1 cellular context compared by ENCODE assay signal in genomic region chr19:17538684-17539287, GRCh38.
TF ChIP-seq lines count a peak whose summit lies in the region.

No MANE protein-coding gene starts in this region.

TF ChIP-seq in HepG2, 621 proteins besides CTCF, POLR2A, EP300 and RAD21 (continued from another document):
- TF ChIP-seq ZNF512 (CRISPR knock-in tag; IDR thresholded peaks at IDR 0.05) (peak; percentile 89; the same call in 1 of the 2 replicates), ZNF891 (CRISPR knock-in tag; IDR thresholded peaks at IDR 0.05) (no peak), MEIS2 (CRISPR knock-in tag; IDR thresholded peaks at IDR 0.05) (no peak), BORCS8-MEF2B (CRISPR knock-in tag; IDR thresholded peaks at IDR 0.05) (no peak), ZNF343 (CRISPR knock-in tag; IDR thresholded peaks at IDR 0.05) (0 out of 2 replicates have a peak, but pooled peaks have one; percentile 11), GLI4 (CRISPR knock-in tag; IDR thresholded peaks at IDR 0.05; ENCODE audit: borderline replicate concordance) (0 out of 2 replicates have a peak, but pooled peaks have one; percentile 24), TGIF2 (CRISPR knock-in tag; IDR thresholded peaks at IDR 0.05) (no peak), ARHGAP35 (CRISPR knock-in tag; IDR thresholded peaks at IDR 0.05; ENCODE audit: borderline replicate concordance) (no peak), GABPA (IDR thresholded peaks at IDR 0.05; ENCODE audit: low read depth, low read length) (no peak), GABPA (CRISPR knock-in tag; IDR thresholded peaks at IDR 0.05; ENCODE audit: low read depth) (no peak), NAIF1 (CRISPR knock-in tag; IDR thresholded peaks at IDR 0.05; ENCODE audit: borderline replicate concordance) (no peak), ZNF883 (CRISPR knock-in tag; IDR thresholded peaks at IDR 0.05; ENCODE audit: not compliant biosample characterization) (no peak), IKZF4 (CRISPR knock-in tag; IDR thresholded peaks at IDR 0.05; ENCODE audit: borderline replicate concordance, low read depth, not compliant biosample characterization) (no peak), PLRG1 (conservative IDR thresholded peaks at IDR 0.05) (no peak), NCOA2 (CRISPR knock-in tag; IDR thresholded peaks at IDR 0.05) (no peak), SMARCE1 (IDR thresholded peaks at IDR 0.05; ENCODE audit: borderline replicate concordance) (no peak), ZMYM3 (CRISPR knock-in tag; IDR thresholded peaks at IDR 0.05) (peak; percentile 53; the same call in 1 of the 2 replicates), DNMT3B (CRISPR knock-in tag; conservative IDR thresholded peaks at IDR 0.05) (no peak), FLYWCH1 (CRISPR knock-in tag; IDR thresholded peaks at IDR 0.05) (no peak), ONECUT2 (CRISPR knock-in tag; IDR thresholded peaks at IDR 0.05) (no peak), PHF21A (CRISPR knock-in tag; IDR thresholded peaks at IDR 0.05) (no peak), NCOA1 (CRISPR knock-in tag; IDR thresholded peaks at IDR 0.05) (0 out of 2 replicates have a peak, but pooled peaks have one; percentile 48), MXD1 (CRISPR knock-in tag; IDR thresholded peaks at IDR 0.05) (peak; percentile 59; the same call in 1 of the 2 replicates), NFE2L2 (IDR thresholded peaks at IDR 0.05; ENCODE audit: low read length) (no peak), ZNF513 (CRISPR knock-in tag; conservative IDR thresholded peaks at IDR 0.05) (no peak), PRDM4 (CRISPR knock-in tag; IDR thresholded peaks at IDR 0.05; ENCODE audit: borderline replicate concordance) (no peak), ZMYM4 (CRISPR knock-in tag; IDR thresholded peaks at IDR 0.05) (no peak)
